Comparison of ENCODE assay signal across 1 cellular context in the genomic region with DNA sequence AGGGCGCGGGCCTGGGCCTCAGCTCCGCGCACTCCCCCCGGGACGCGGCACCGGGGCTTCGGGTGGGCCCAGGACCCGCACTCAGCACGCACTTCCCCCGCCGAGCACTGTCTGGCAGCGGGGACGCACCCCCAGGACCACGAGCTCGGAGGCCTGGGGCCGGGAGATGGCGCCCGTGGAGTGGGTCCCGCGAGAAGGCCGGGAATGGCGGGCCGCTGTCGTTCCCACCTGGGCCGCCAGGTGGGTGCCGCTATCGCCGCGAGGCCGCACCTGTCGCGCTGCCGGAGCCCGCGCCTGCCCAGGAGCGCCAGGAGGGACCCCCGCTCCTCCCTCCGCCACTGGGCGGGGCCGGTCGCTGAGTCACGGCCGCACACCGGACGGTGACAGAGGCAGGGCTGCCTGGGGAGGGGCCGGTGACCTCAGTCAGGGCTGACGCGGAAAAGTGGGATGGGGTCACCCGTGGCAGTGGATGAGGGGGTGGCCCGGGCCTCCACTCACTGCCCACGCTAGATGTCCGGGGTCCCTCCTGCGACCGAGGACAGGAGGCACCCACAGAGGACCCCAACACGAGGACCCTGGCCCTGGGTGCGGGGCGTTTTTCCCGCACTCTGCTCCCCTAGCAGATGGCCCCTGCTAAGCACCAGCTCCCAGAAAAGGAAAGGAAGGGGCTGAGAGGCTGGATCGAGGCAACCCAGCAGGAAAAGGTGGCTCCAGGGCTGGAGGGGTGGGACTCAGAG.
TF ChIP-seq lines count a peak whose summit lies in the region.

No MANE protein-coding gene starts in this region.

TF ChIP-seq in K562, 482 proteins besides CTCF, POLR2A, EP300 and RAD21 (continued from another document and continues in another):
- TF ChIP-seq, protein P1, sequence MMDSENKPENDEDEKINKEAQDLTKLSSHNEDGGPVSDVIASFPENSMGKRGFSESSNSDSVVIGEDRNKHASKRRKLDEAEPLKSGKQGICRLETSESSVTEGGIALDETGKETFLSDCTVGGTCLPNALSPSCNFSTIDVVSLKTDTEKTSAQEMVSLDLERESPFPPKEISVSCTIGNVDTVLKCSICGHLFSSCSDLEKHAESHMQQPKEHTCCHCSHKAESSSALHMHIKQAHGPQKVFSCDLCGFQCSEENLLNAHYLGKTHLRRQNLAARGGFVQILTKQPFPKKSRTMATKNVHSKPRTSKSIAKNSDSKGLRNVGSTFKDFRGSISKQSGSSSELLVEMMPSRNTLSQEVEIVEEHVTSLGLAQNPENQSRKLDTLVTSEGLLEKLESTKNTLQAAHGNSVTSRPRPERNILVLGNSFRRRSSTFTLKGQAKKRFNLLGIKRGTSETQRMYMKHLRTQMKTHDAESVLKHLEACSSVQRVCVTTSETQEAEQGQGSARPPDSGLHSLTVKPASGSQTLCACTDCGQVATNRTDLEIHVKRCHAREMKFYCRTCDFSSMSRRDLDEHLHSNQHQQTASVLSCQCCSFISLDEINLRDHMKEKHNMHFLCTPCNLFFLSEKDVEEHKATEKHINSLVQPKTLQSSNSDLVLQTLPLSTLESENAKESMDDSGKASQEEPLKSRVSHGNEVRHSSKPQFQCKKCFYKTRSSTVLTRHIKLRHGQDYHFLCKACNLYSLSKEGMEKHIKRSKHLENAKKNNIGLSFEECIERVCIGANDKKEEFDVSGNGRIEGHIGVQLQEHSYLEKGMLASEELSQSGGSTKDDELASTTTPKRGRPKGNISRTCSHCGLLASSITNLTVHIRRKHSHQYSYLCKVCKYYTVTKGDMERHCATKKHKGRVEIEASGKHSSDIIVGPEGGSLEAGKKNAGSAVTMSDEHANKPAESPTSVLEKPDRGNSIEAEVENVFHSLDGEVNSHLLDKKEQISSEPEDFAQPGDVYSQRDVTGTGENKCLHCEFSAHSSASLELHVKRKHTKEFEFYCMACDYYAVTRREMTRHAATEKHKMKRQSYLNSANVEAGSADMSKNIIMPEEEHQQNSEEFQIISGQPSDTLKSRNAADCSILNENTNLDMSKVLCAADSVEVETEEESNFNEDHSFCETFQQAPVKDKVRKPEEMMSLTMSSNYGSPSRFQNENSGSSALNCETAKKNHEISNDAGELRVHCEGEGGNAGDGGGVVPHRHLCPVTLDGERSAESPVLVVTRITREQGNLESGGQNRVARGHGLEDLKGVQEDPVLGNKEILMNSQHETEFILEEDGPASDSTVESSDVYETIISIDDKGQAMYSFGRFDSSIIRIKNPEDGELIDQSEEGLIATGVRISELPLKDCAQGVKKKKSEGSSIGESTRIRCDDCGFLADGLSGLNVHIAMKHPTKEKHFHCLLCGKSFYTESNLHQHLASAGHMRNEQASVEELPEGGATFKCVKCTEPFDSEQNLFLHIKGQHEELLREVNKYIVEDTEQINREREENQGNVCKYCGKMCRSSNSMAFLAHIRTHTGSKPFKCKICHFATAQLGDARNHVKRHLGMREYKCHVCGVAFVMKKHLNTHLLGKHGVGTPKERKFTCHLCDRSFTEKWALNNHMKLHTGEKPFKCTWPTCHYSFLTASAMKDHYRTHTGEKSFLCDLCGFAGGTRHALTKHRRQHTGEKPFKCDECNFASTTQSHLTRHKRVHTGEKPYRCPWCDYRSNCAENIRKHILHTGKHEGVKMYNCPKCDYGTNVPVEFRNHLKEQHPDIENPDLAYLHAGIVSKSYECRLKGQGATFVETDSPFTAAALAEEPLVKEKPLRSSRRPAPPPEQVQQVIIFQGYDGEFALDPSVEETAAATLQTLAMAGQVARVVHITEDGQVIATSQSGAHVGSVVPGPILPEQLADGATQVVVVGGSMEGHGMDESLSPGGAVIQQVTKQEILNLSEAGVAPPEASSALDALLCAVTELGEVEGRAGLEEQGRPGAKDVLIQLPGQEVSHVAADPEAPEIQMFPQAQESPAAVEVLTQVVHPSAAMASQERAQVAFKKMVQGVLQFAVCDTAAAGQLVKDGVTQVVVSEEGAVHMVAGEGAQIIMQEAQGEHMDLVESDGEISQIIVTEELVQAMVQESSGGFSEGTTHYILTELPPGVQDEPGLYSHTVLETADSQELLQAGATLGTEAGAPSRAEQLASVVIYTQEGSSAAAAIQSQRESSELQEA (IDR thresholded peaks at IDR 0.05; ENCODE audit: low read depth), result no peak
- no peak for TF ChIP-seq KLF10 (CRISPR knock-in tag; IDR thresholded peaks at IDR 0.05)
- TF ChIP-seq SREBF1 (IDR thresholded peaks at IDR 0.05; ENCODE audit: borderline replicate concordance, low read depth, low read length), result no peak
- TF ChIP-seq PML (IDR thresholded peaks at IDR 0.05; ENCODE audit: low read length), result no peak
- peak; percentile 38; the same call in 1 of the 2 replicates for TF ChIP-seq EP400 (IDR thresholded peaks at IDR 0.05)
- TF ChIP-seq ZNF324 (CRISPR knock-in tag; IDR thresholded peaks at IDR 0.05), result no peak
- no peak for TF ChIP-seq ESRRA (IDR thresholded peaks at IDR 0.05; ENCODE audit: borderline replicate concordance, low read depth)
- no peak for TF ChIP-seq CBX1 (IDR thresholded peaks at IDR 0.05; ENCODE audit: low read depth)
- TF ChIP-seq, protein P2, sequence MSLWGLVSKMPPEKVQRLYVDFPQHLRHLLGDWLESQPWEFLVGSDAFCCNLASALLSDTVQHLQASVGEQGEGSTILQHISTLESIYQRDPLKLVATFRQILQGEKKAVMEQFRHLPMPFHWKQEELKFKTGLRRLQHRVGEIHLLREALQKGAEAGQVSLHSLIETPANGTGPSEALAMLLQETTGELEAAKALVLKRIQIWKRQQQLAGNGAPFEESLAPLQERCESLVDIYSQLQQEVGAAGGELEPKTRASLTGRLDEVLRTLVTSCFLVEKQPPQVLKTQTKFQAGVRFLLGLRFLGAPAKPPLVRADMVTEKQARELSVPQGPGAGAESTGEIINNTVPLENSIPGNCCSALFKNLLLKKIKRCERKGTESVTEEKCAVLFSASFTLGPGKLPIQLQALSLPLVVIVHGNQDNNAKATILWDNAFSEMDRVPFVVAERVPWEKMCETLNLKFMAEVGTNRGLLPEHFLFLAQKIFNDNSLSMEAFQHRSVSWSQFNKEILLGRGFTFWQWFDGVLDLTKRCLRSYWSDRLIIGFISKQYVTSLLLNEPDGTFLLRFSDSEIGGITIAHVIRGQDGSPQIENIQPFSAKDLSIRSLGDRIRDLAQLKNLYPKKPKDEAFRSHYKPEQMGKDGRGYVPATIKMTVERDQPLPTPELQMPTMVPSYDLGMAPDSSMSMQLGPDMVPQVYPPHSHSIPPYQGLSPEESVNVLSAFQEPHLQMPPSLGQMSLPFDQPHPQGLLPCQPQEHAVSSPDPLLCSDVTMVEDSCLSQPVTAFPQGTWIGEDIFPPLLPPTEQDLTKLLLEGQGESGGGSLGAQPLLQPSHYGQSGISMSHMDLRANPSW (CRISPR knock-in tag; IDR thresholded peaks at IDR 0.05), result no peak
- TF ChIP-seq NBN (IDR thresholded peaks at IDR 0.05; ENCODE audit: low read depth), result no peak
- TF ChIP-seq U2AF2 (optimal IDR thresholded peaks at IDR 0.05; ENCODE audit: low read depth, low read length), result no peak
- TF ChIP-seq TCF7 (IDR thresholded peaks at IDR 0.05; ENCODE audit: borderline replicate concordance), result no peak
- TF ChIP-seq TCFL5 (CRISPR knock-in tag; conservative IDR thresholded peaks at IDR 0.05), result no peak
- TF ChIP-seq, protein P3, sequence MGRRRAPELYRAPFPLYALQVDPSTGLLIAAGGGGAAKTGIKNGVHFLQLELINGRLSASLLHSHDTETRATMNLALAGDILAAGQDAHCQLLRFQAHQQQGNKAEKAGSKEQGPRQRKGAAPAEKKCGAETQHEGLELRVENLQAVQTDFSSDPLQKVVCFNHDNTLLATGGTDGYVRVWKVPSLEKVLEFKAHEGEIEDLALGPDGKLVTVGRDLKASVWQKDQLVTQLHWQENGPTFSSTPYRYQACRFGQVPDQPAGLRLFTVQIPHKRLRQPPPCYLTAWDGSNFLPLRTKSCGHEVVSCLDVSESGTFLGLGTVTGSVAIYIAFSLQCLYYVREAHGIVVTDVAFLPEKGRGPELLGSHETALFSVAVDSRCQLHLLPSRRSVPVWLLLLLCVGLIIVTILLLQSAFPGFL (CRISPR knock-in tag; IDR thresholded peaks at IDR 0.05), result no peak
- peak; percentile 40; the same call in 1 of the 2 replicates for TF ChIP-seq RNF2 (IDR thresholded peaks at IDR 0.05)
- TF ChIP-seq, protein P4, sequence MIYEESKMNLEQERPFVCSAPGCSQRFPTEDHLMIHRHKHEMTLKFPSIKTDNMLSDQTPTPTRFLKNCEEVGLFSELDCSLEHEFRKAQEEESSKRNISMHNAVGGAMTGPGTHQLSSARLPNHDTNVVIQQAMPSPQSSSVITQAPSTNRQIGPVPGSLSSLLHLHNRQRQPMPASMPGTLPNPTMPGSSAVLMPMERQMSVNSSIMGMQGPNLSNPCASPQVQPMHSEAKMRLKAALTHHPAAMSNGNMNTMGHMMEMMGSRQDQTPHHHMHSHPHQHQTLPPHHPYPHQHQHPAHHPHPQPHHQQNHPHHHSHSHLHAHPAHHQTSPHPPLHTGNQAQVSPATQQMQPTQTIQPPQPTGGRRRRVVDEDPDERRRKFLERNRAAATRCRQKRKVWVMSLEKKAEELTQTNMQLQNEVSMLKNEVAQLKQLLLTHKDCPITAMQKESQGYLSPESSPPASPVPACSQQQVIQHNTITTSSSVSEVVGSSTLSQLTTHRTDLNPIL (CRISPR knock-in tag; IDR thresholded peaks at IDR 0.05), result no peak
- TF ChIP-seq ZC3H4 (CRISPR knock-in tag; IDR thresholded peaks at IDR 0.05; ENCODE audit: borderline replicate concordance), result no peak
- TF ChIP-seq, protein P5, sequence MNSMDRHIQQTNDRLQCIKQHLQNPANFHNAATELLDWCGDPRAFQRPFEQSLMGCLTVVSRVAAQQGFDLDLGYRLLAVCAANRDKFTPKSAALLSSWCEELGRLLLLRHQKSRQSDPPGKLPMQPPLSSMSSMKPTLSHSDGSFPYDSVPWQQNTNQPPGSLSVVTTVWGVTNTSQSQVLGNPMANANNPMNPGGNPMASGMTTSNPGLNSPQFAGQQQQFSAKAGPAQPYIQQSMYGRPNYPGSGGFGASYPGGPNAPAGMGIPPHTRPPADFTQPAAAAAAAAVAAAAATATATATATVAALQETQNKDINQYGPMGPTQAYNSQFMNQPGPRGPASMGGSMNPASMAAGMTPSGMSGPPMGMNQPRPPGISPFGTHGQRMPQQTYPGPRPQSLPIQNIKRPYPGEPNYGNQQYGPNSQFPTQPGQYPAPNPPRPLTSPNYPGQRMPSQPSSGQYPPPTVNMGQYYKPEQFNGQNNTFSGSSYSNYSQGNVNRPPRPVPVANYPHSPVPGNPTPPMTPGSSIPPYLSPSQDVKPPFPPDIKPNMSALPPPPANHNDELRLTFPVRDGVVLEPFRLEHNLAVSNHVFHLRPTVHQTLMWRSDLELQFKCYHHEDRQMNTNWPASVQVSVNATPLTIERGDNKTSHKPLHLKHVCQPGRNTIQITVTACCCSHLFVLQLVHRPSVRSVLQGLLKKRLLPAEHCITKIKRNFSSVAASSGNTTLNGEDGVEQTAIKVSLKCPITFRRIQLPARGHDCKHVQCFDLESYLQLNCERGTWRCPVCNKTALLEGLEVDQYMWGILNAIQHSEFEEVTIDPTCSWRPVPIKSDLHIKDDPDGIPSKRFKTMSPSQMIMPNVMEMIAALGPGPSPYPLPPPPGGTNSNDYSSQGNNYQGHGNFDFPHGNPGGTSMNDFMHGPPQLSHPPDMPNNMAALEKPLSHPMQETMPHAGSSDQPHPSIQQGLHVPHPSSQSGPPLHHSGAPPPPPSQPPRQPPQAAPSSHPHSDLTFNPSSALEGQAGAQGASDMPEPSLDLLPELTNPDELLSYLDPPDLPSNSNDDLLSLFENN (IDR thresholded peaks at IDR 0.05; ENCODE audit: low read depth in 2 of 2, low read length in 2 of 2), result no peak
- no peak for TF ChIP-seq CBX3 (IDR thresholded peaks at IDR 0.05; ENCODE audit: borderline replicate concordance in 1 of 2, low read length in 2 of 2)
- TF ChIP-seq, protein P6, sequence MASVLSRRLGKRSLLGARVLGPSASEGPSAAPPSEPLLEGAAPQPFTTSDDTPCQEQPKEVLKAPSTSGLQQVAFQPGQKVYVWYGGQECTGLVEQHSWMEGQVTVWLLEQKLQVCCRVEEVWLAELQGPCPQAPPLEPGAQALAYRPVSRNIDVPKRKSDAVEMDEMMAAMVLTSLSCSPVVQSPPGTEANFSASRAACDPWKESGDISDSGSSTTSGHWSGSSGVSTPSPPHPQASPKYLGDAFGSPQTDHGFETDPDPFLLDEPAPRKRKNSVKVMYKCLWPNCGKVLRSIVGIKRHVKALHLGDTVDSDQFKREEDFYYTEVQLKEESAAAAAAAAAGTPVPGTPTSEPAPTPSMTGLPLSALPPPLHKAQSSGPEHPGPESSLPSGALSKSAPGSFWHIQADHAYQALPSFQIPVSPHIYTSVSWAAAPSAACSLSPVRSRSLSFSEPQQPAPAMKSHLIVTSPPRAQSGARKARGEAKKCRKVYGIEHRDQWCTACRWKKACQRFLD (CRISPR knock-in tag; IDR thresholded peaks at IDR 0.05), result no peak
- TF ChIP-seq ZSCAN32 (CRISPR knock-in tag; IDR thresholded peaks at IDR 0.05), result no peak
- TF ChIP-seq, protein P7, sequence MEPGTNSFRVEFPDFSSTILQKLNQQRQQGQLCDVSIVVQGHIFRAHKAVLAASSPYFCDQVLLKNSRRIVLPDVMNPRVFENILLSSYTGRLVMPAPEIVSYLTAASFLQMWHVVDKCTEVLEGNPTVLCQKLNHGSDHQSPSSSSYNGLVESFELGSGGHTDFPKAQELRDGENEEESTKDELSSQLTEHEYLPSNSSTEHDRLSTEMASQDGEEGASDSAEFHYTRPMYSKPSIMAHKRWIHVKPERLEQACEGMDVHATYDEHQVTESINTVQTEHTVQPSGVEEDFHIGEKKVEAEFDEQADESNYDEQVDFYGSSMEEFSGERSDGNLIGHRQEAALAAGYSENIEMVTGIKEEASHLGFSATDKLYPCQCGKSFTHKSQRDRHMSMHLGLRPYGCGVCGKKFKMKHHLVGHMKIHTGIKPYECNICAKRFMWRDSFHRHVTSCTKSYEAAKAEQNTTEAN (CRISPR knock-in tag; IDR thresholded peaks at IDR 0.05), result no peak
- no peak for TF ChIP-seq ZNF224 (CRISPR knock-in tag; IDR thresholded peaks at IDR 0.05)
- 0 out of 2 replicates have a peak, but pooled peaks have one; percentile 49 for TF ChIP-seq GATAD2A (IDR thresholded peaks at IDR 0.05)
- no peak for TF ChIP-seq HNRNPK (IDR thresholded peaks at IDR 0.05; ENCODE audit: low read depth, low read length, poor library complexity, severe bottlenecking)
- no peak for TF ChIP-seq ZNF311 (CRISPR knock-in tag; IDR thresholded peaks at IDR 0.05)
- no peak for TF ChIP-seq MYBL2 (IDR thresholded peaks at IDR 0.05; ENCODE audit: low read depth)
- TF ChIP-seq MYBL2 (CRISPR knock-in tag; IDR thresholded peaks at IDR 0.05; ENCODE audit: borderline replicate concordance), result 0 out of 2 replicates have a peak, but pooled peaks have one; percentile 28
- TF ChIP-seq ZNF239 (CRISPR knock-in tag; IDR thresholded peaks at IDR 0.05), result no peak
- TF ChIP-seq CAMTA2 (CRISPR knock-in tag; conservative IDR thresholded peaks at IDR 0.05), result no peak
- no peak for TF ChIP-seq ZSCAN29 (IDR thresholded peaks at IDR 0.05)
- TF ChIP-seq MIER1 (IDR thresholded peaks at IDR 0.05; ENCODE audit: low read depth), result no peak
- TF ChIP-seq, protein P8, sequence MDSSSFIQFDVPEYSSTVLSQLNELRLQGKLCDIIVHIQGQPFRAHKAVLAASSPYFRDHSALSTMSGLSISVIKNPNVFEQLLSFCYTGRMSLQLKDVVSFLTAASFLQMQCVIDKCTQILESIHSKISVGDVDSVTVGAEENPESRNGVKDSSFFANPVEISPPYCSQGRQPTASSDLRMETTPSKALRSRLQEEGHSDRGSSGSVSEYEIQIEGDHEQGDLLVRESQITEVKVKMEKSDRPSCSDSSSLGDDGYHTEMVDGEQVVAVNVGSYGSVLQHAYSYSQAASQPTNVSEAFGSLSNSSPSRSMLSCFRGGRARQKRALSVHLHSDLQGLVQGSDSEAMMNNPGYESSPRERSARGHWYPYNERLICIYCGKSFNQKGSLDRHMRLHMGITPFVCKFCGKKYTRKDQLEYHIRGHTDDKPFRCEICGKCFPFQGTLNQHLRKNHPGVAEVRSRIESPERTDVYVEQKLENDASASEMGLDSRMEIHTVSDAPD (CRISPR knock-in tag; IDR thresholded peaks at IDR 0.05), result no peak
